ENCODE assay signal across 1 cellular context in genomic region chr17:83073389-83074063, GRCh38.
TF ChIP-seq lines count a peak whose summit lies in the region.

No MANE protein-coding gene starts in this region.

TF ChIP-seq in K562, 482 proteins besides CTCF, POLR2A, EP300 and RAD21 (continued from another document and continues in another):
- TF ChIP-seq E2F1 (CRISPR knock-in tag; IDR thresholded peaks at IDR 0.05) (no peak), MCM7 (IDR thresholded peaks at IDR 0.05) (no peak), POLR2G (IDR thresholded peaks at IDR 0.05; ENCODE audit: low read depth, low read length) (peak; percentile 75), ID3 (CRISPR knock-in tag; IDR thresholded peaks at IDR 0.05) (no peak), ID3 (tag; IDR thresholded peaks at IDR 0.05) (peak; percentile 63), TBP (optimal IDR thresholded peaks at IDR 0.05; ENCODE audit: low read depth, low read length) (peak; percentile 26), NFIX (CRISPR knock-in tag; IDR thresholded peaks at IDR 0.05; ENCODE audit: low read depth) (no peak), NR0B1 (IDR thresholded peaks at IDR 0.05; ENCODE audit: partially characterized antibody) (no peak), PHB2 (IDR thresholded peaks at IDR 0.05; ENCODE audit: low read depth) (no peak), USF2 (CRISPR knock-in tag; IDR thresholded peaks at IDR 0.05) (no peak), GMEB1 (CRISPR knock-in tag; IDR thresholded peaks at IDR 0.05) (peak; percentile 49; the same call in 1 of the 2 replicates), SMARCB1 (IDR thresholded peaks at IDR 0.05; ENCODE audit: insufficient read length, low read depth) (no peak), PHB (CRISPR knock-in tag; IDR thresholded peaks at IDR 0.05) (0 out of 2 replicates have a peak, but pooled peaks have one; percentile 55), CUX1 (CRISPR knock-in tag; IDR thresholded peaks at IDR 0.05) (no peak), ZNF174 (CRISPR knock-in tag; IDR thresholded peaks at IDR 0.05) (no peak), MLX (CRISPR knock-in tag; conservative IDR thresholded peaks at IDR 0.05) (no peak), MAFK (IDR thresholded peaks at IDR 0.05; ENCODE audit: low read length) (peak; percentile 31; the same call in 1 of the 2 replicates), SRSF9 (IDR thresholded peaks at IDR 0.05; ENCODE audit: borderline replicate concordance, low read depth, low read length) (no peak), RREB1 (CRISPR knock-in tag; IDR thresholded peaks at IDR 0.05) (no peak), PHTF2 (CRISPR knock-in tag; IDR thresholded peaks at IDR 0.05) (no peak), UBTF (IDR thresholded peaks at IDR 0.05; ENCODE audit: borderline replicate concordance in 1 of 2, low read depth in 2 of 2, low read length in 2 of 2) (0 out of 4 replicates have a peak, but pooled peaks of 1 of the 2 experiments have one; percentile 44), THAP7 (CRISPR knock-in tag; IDR thresholded peaks at IDR 0.05) (no peak), HES1 (IDR thresholded peaks at IDR 0.05; ENCODE audit: low read depth) (no peak), MTA3 (IDR thresholded peaks at IDR 0.05; ENCODE audit: borderline replicate concordance) (peak; percentile 87), NBN (IDR thresholded peaks at IDR 0.05; ENCODE audit: low read depth) (peak; percentile 73), NRF1 (conservative IDR thresholded peaks at IDR 0.05 in 1 of 2, IDR thresholded peaks at IDR 0.05 in 1 of 2) (peak; percentile 70 to 78), MCM2 (IDR thresholded peaks at IDR 0.05; ENCODE audit: low read depth) (no peak), KDM1A (IDR thresholded peaks at IDR 0.05) (no peak; a peak in 1 of 4 replicates), SNIP1 (IDR thresholded peaks at IDR 0.05; ENCODE audit: low read depth) (no peak), PURB (CRISPR knock-in tag; IDR thresholded peaks at IDR 0.05; ENCODE audit: low read depth) (no peak), ZNF354B (CRISPR knock-in tag; IDR thresholded peaks at IDR 0.05) (no peak), RBM17 (IDR thresholded peaks at IDR 0.05; ENCODE audit: borderline replicate concordance, low read depth, low read length) (no peak), JUN (IDR thresholded peaks at IDR 0.05; ENCODE audit: borderline replicate concordance, low read depth, low read length) (peak; percentile 95), JUN (CRISPR knock-in tag; IDR thresholded peaks at IDR 0.05; ENCODE audit: borderline replicate concordance) (peak; percentile 45; the same call in 1 of the 2 replicates), HLTF (IDR thresholded peaks at IDR 0.05) (no peak), ZEB2 (IDR thresholded peaks at IDR 0.05) (peak; percentile 87), ZSCAN29 (IDR thresholded peaks at IDR 0.05) (no peak), GATA2 (CRISPR knock-in tag; IDR thresholded peaks at IDR 0.05) (no peak), FOXK2 (conservative IDR thresholded peaks at IDR 0.05 in 1 of 2, IDR thresholded peaks at IDR 0.05 in 1 of 2; ENCODE audit: low read depth in 2 of 2) (peak in 1 of 2 experiments; percentile 41; a peak in 1 of 4 replicates), SREBF1 (IDR thresholded peaks at IDR 0.05; ENCODE audit: borderline replicate concordance, low read depth, low read length) (no peak)
